Comparison of ENCODE assay signal across 21 cellular contexts in genomic region chr6:13131935-13132661, GRCh38.
"Had no signal": no experiment of that assay in that cellular context is flagged by ENCODE, and none has a peak within 500 bp of the region (broad histone marks: within the 10 kb centered on the region; RNA-seq: fewer than 3 reads in every experiment).

No MANE protein-coding gene starts in this region.

- H3K4me3 ChIP-seq: esophagus muscularis mucosa, pancreas, psoas muscle, spleen, testis, transverse colon had no signal

- H3K27me3 ChIP-seq: esophagus muscularis mucosa, pancreas, spleen, testis, transverse colon had no signal

- FAIRE-seq: islet of Langerhans, pancreas had no signal

- H3K9me3 ChIP-seq: esophagus muscularis mucosa, pancreas, psoas muscle, testis, transverse colon had no signal

- H3K36me3 ChIP-seq: esophagus muscularis mucosa, pancreas, spleen, transverse colon had no signal

- ATAC-seq: activated naive CD8-positive, alpha-beta T cell treated with anti-CD3 and anti-CD28 coated beads, Interleukin-2, amount 50 U/mL, for 24 hours; foreskin keratinocyte; naive thymus-derived CD8-positive, alpha-beta T cell; pancreas; psoas muscle had no signal

- H3K4me1 ChIP-seq: esophagus muscularis mucosa, foreskin keratinocyte, pancreas, psoas muscle, spleen, testis, transverse colon had no signal

- H3K27ac ChIP-seq: esophagus muscularis mucosa, foreskin keratinocyte, pancreas, psoas muscle, spleen, testis, transverse colon had no signal

- DNase-seq: activated B cell treated with CpG ODN at 0.5 μM for 24 hours; activated CD4-positive, alpha-beta memory T cell treated with anti-CD3 and anti-CD28 coated beads for 36 hours; activated CD8-positive, alpha-beta memory T cell treated with anti-CD3 and anti-CD28 coated beads, Interleukin-2, amount 50 U/mL, for 4 hours; activated naive CD8-positive, alpha-beta T cell treated with anti-CD3 and anti-CD28 coated beads, Interleukin-2, amount 50 U/mL, for 24 hours; activated T-cell treated with anti-CD3 and anti-CD28 coated beads, Interleukin-2, amount 50 U/mL, for 1 hour; amygdala; central memory CD4-positive, alpha-beta T cell; effector CD4-positive, alpha-beta T cell; foreskin keratinocyte; mammary epithelial cell; naive thymus-derived CD8-positive, alpha-beta T cell; nucleus accumbens; pancreas; psoas muscle; spleen; stimulated activated naive CD4-positive, alpha-beta T cell treated with Interleukin-2 at 50 U/mL for 16 hours; T-helper 2 cell; testis; transverse colon had no signal
